ENCODE assay signal across 8 cellular contexts in the genomic region with DNA sequence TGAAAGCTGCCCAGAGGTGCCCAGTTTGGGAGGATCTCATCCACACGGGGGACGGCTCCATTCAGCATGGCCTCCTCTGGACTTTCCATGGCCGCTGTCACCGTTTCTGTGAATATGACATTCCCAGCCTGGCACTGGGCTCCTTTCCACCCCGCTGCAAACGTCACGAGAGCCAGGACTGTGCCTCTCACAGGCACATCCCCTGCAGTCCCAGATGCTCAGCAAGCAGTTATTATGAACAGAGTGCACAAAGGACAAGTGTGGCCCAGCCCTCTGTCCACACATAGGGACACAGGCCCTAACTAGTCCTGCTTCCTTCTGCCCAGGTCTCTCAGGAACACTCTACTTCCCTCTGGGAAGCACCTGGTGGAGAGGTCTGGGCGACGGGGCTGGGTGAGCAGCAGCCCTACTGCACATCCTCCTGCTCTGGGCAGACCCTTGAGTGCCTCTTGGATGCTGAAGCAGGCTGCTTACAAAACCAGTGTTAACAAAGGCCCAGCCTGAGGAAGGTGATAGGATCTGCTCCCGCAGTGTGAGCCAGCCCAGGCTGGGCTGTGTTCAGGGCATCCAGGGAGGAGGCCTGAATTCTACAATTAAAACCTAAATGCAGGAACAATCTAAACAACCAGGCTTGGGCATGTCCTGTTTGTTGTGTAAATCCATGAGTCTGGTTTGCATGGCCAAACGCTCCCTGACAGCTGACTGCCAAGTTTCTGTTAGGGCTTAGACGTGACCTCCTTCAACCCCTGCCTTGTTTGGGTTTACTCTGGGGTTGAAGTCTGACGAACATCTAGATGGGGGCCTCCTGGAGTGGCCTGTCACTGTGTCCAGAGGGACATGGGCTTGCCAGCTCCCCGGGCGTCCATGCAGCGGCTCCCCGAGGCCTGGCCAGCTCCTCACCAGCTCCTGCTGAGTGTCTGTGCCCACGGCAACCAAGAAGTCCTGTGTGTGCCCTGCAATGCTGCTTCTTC.
DNase-seq lines count a peak whose midpoint lies in the region; ATAC-seq and TF ChIP-seq lines count a peak whose summit lies in the region.

No MANE protein-coding gene starts in this region.

- H3K4me3 Mint-ChIP-seq in activated naive CD8-positive, alpha-beta T cell treated with anti-CD3 and anti-CD28 coated beads, Interleukin-2, amount 10 ng/mL, durations not matched to agents 7 days and 5 days = no peak overlapping the region
- no peak overlapping the region for H3K4me3 Mint-ChIP-seq in activated naive CD8-positive, alpha-beta T cell treated with anti-CD3 and anti-CD28 coated beads for 36 hours
- H3K4me3 Mint-ChIP-seq in nephron = no peak overlapping the region
- no peak overlapping the region for H3K4me3 Mint-ChIP-seq in natural killer cell

- peak overlapping the region; percentile 53 to 69 for H3K27ac ChIP-seq in esophagus (ENCODE audit: low read depth in 2 of 2, low read length in 1 of 2)
- no peak overlapping the region for H3K27ac ChIP-seq in colonic mucosa

- H3K36me3 Mint-ChIP-seq in activated naive CD8-positive, alpha-beta T cell treated with anti-CD3 and anti-CD28 coated beads, Interleukin-2, amount 10 ng/mL, durations not matched to agents 7 days and 5 days = no peaks in the 10 kb centered on the region
- H3K36me3 Mint-ChIP-seq in activated naive CD8-positive, alpha-beta T cell treated with anti-CD3 and anti-CD28 coated beads for 36 hours = no peaks in the 10 kb centered on the region
- no peaks in the 10 kb centered on the region for H3K36me3 Mint-ChIP-seq in nephron (ENCODE audit: low read depth)
- no peaks in the 10 kb centered on the region for H3K36me3 Mint-ChIP-seq in natural killer cell

- intact Hi-C loops in natural killer cell (cut with micrococcal nuclease) = no loop called here
- intact Hi-C loops in colonic mucosa (cut with DNase I) = no loop called here

- peak; percentile 20 for DNase-seq in activated naive CD8-positive, alpha-beta T cell treated with anti-CD3 and anti-CD28 coated beads, Interleukin-2, amount 10 ng/mL, durations not matched to agents 7 days and 5 days
- DNase-seq in activated naive CD8-positive, alpha-beta T cell treated with anti-CD3 and anti-CD28 coated beads for 36 hours = no peak
- DNase-seq in natural killer cell = no peak
- DNase-seq in colonic mucosa = no peak
- no peak for DNase-seq in NOMO-1 treated with DMSO at 0.1 percent for 48 hours (lab: John Stamatoyannopoulos, UW; ENCODE audit: unreplicated experiment)

- H3K36me3 ChIP-seq in esophagus (ENCODE audit: control insufficient read depth in 2 of 2, insufficient read depth in 2 of 2, low read length in 1 of 2) = no peaks in the 10 kb centered on the region
- no peaks in the 10 kb centered on the region for H3K36me3 ChIP-seq in colonic mucosa

- H3K4me1 ChIP-seq in esophagus (ENCODE audit: control insufficient read depth in 2 of 2, insufficient read depth in 2 of 2, low read length in 1 of 2) (peaks cover 3 to 26% of the 10 kb centered on the region in 2 donors), colonic mucosa (no peaks in the 10 kb centered on the region)

- H3K27ac Mint-ChIP-seq in activated naive CD8-positive, alpha-beta T cell treated with anti-CD3 and anti-CD28 coated beads, Interleukin-2, amount 10 ng/mL, durations not matched to agents 7 days and 5 days = no peak overlapping the region
- H3K27ac Mint-ChIP-seq in activated naive CD8-positive, alpha-beta T cell treated with anti-CD3 and anti-CD28 coated beads for 36 hours = no peak overlapping the region
- peak overlapping the region; percentile 23 to 66 (median 25) for H3K27ac Mint-ChIP-seq in nephron
- H3K27ac Mint-ChIP-seq in natural killer cell = no peak overlapping the region

- H3K9ac ChIP-seq in colonic mucosa (ENCODE audit: low read depth in 2 of 2, low read length in 2 of 2) = peak overlapping the region in 1 of 2 donors; percentile 4

- no peaks in the 10 kb centered on the region for H3K9me3 Mint-ChIP-seq in activated naive CD8-positive, alpha-beta T cell treated with anti-CD3 and anti-CD28 coated beads, Interleukin-2, amount 10 ng/mL, durations not matched to agents 7 days and 5 days
- no peaks in the 10 kb centered on the region for H3K9me3 Mint-ChIP-seq in activated naive CD8-positive, alpha-beta T cell treated with anti-CD3 and anti-CD28 coated beads for 36 hours
- H3K9me3 Mint-ChIP-seq in nephron (no peaks in the 10 kb centered on the region), natural killer cell (no peaks in the 10 kb centered on the region)

- WGBS in esophagus, 2 donors = 40 to 52% methylated on average over 18 of the region's 18 CpGs

- H3K4me1 Mint-ChIP-seq in activated naive CD8-positive, alpha-beta T cell treated with anti-CD3 and anti-CD28 coated beads, Interleukin-2, amount 10 ng/mL, durations not matched to agents 7 days and 5 days = no peaks in the 10 kb centered on the region
- H3K4me1 Mint-ChIP-seq in activated naive CD8-positive, alpha-beta T cell treated with anti-CD3 and anti-CD28 coated beads for 36 hours = no peaks in the 10 kb centered on the region
- H3K4me1 Mint-ChIP-seq in nephron (peaks cover 32% of the 10 kb centered on the region), natural killer cell (no peaks in the 10 kb centered on the region)

- ATAC-seq in activated naive CD8-positive, alpha-beta T cell treated with anti-CD3 and anti-CD28 coated beads, Interleukin-2, amount 10 ng/mL, durations not matched to agents 7 days and 5 days (ENCODE audit: low read depth) = no peak
- no peak for ATAC-seq in natural killer cell
- ATAC-seq in HG02840 (IDR thresholded peaks at IDR 0.05; ENCODE audit: low FRiP score, unreplicated experiment) = no peak

- TF ChIP-seq CTCF in nephron (IDR thresholded peaks at IDR 0.05; ENCODE audit: unreplicated experiment in 3 of 3) = no peak
- TF ChIP-seq CTCF in natural killer cell (IDR thresholded peaks at IDR 0.05) = no peak
- TF ChIP-seq CTCF in colonic mucosa (IDR thresholded peaks at IDR 0.05) = no peak

- POLR2A ChIA-PET in activated naive CD8-positive, alpha-beta T cell treated with anti-CD3 and anti-CD28 coated beads, Interleukin-2, amount 10 ng/mL, durations not matched to agents 7 days and 5 days (lab: Charles Lee) = interaction anchor here (0.6 kb wide), 1 partner anchor 24 kb away, joined by 3 read pairs; no protein-coding TSS in a partner anchor

- no peaks in the 10 kb centered on the region for H3K27me3 ChIP-seq in esophagus (ENCODE audit: control insufficient read depth in 1 of 2, insufficient read depth in 2 of 2, low read length in 2 of 2)
- no peaks in the 10 kb centered on the region for H3K27me3 ChIP-seq in colonic mucosa

- no peaks in the 10 kb centered on the region for H3K9me3 ChIP-seq in esophagus (ENCODE audit: control insufficient read depth in 2 of 2, insufficient read depth in 1 of 2, low read depth in 1 of 2, low read length in 1 of 2)
- no peaks in the 10 kb centered on the region for H3K9me3 ChIP-seq in colonic mucosa

- no peak overlapping the region for H3K4me3 ChIP-seq in esophagus (ENCODE audit: low read depth in 1 of 2, low read length in 2 of 2)
- H3K4me3 ChIP-seq in colonic mucosa = no peak overlapping the region

- peaks cover 2% of the 10 kb centered on the region for H3K27me3 Mint-ChIP-seq in activated naive CD8-positive, alpha-beta T cell treated with anti-CD3 and anti-CD28 coated beads, Interleukin-2, amount 10 ng/mL, durations not matched to agents 7 days and 5 days
- H3K27me3 Mint-ChIP-seq in activated naive CD8-positive, alpha-beta T cell treated with anti-CD3 and anti-CD28 coated beads for 36 hours = no peaks in the 10 kb centered on the region
- H3K27me3 Mint-ChIP-seq in nephron (ENCODE audit: low read depth) (peaks cover 10% of the 10 kb centered on the region), natural killer cell (ENCODE audit: low read depth in 2 of 2) (no peaks in the 10 kb centered on the region)

Comparison
In these comparisons a context has a peak if more than half of its experiments do, and no peak if none do; other contexts are left out.
1. H3K27ac Mint-ChIP-seq: peak in nephron (3 of 3); none in activated naive CD8-positive, alpha-beta T cell treated with anti-CD3 and anti-CD28 coated beads, Interleukin-2, amount 10 ng/mL, durations not matched to agents 7 days and 5 days (single experiment), activated naive CD8-positive, alpha-beta T cell treated with anti-CD3 and anti-CD28 coated beads for 36 hours (single experiment) and natural killer cell (0 of 2).